ENCODE assay signal across 16 cellular contexts in the genomic region with DNA sequence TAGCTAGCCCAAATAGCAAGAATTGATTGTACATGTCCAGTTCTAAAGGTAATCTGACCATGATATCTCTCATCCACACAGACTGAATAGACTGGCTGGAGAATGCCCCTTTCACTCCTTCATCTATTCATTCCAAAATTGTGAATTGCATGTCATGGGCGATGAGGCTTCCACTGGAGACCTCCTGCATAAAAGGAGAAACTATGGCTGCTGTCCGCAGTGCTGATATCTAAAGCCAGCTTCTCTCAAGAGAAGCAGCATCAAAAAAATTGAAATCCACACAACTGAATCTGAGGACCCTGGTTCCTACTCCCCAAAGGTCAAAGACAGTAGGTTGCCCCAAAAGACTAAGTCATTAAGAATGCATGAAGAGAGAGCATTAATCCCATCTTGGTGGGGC. TPM values are rescaled to one million over a fixed set of nuclear protein-coding genes. Genes with fewer than 3 reads are reported as not detected.
DNase-seq lines count a peak whose midpoint lies in the region; ATAC-seq and TF ChIP-seq lines count a peak whose summit lies in the region.
"Had no signal": no experiment of that assay in that cellular context is flagged by ENCODE, and none has a peak within 500 bp of the region (broad histone marks: within the 10 kb centered on the region; RNA-seq: fewer than 3 reads in every experiment).

No MANE protein-coding gene starts in this region.

- H2AFZ ChIP-seq in HCT116 (ENCODE audit: low read depth, low read length, poor library complexity, severe bottlenecking): no peak overlapping the region

- no peak overlapping the region for H3K27ac ChIP-seq in HCT116 (ENCODE audit: low read depth, low read length)
- H3K27ac ChIP-seq: prostate gland had no signal

- no peaks in the 10 kb centered on the region for H3K36me3 ChIP-seq in HCT116 (ENCODE audit: control insufficient read depth in 1 of 2, insufficient read depth in 2 of 2, low read length in 2 of 2)
- H3K36me3 ChIP-seq: prostate gland had no signal

- H3K9me3 ChIP-seq in HCT116 (ENCODE audit: control insufficient read depth in 1 of 2, insufficient read depth in 1 of 2, low read depth in 1 of 2, low read length in 2 of 2): no peaks in the 10 kb centered on the region
- H3K9me3 ChIP-seq: prostate gland had no signal

- CTCF ChIA-PET in HCT116 (lab: Charles Lee): interaction anchor here (1.0 kb wide), 1 partner anchor 261 kb away, joined by 5 read pairs; no protein-coding TSS in a partner anchor

- TF ChIP-seq RAD21 in HCT116 (IDR thresholded peaks at IDR 0.05; ENCODE audit: low read depth): no peak

- no peak overlapping the region for H3K9ac ChIP-seq in HCT116 (ENCODE audit: low read length)

- no peak for TF ChIP-seq CTCF in HCT116 (IDR thresholded peaks at IDR 0.05 in 2 of 3, conservative IDR thresholded peaks at IDR 0.05 in 1 of 3; ENCODE audit: borderline replicate concordance in 1 of 3, insufficient read depth in 1 of 3, low read depth in 2 of 3, low read length in 2 of 3)
- TF ChIP-seq CTCF in omental fat pad (IDR thresholded peaks at IDR 0.05): no peak

- H3K9me2 ChIP-seq in HCT116 (ENCODE audit: insufficient read depth): no peaks in the 10 kb centered on the region

- POLR2A ChIA-PET in HCT116 (lab: Charles Lee): no interaction called here

- peaks cover 52% of the 10 kb centered on the region for H3K27me3 ChIP-seq in HCT116 (ENCODE audit: insufficient read depth, low read length)

- H3K79me2 ChIP-seq in HCT116 (ENCODE audit: insufficient read depth, low read length): no peaks in the 10 kb centered on the region

- no peak overlapping the region for H3K4me2 ChIP-seq in HCT116 (ENCODE audit: low read length)

- BruUV-seq in HCT116 (replicated peaks; lab: Mats Ljungman, UMichigan): no TSS peak

- no peaks in the 10 kb centered on the region for H4K20me1 ChIP-seq in HCT116 (ENCODE audit: insufficient read depth)

- RAD21 ChIA-PET in HCT116 (lab: Charles Lee; ENCODE audit: low non-redundant PET in 1 of 2, low total read pairs in 2 of 2, uncharacterized antibody in 2 of 2, unreplicated experiment in 2 of 2): no interaction called here

- ATAC-seq in HCT116 (no peak), SK-N-SH treated with all-trans-retinoic acid at 6 μM for 48 hours (0 out of 3 replicates have a peak, but pooled peaks have one; percentile 34), omental fat pad (ENCODE audit: low FRiP score) (no peak), HG03571 (IDR thresholded peaks at IDR 0.05; ENCODE audit: unreplicated experiment) (no peak), HG02938 (IDR thresholded peaks at IDR 0.05; ENCODE audit: unreplicated experiment) (no peak)
- ATAC-seq: effector memory CD8-positive, alpha-beta T cell had no signal

- no peak for TF ChIP-seq POLR2A in HCT116 (IDR thresholded peaks at IDR 0.05; ENCODE audit: borderline replicate concordance, extremely low read depth, insufficient read depth, insufficient read length)

- intact Hi-C loops in HCT116 (cut with micrococcal nuclease): no loop called here

- DNase-seq in A172 (ENCODE audit: low spot score) (peak; percentile 11), HCT116 (ENCODE audit: low read depth, low spot score) (no peak), fibroblast of peridontal ligament (ENCODE audit: extremely low read depth) (peak; percentile 10), omental fat pad (ENCODE audit: low spot score) (no peak), islet precursor cell (no peak)
- DNase-seq: activated CD4-positive, alpha-beta T cell treated with anti-CD3 and anti-CD28 coated beads, Interleukin-2, amount 50 U/mL, for 4 hours; effector memory CD8-positive, alpha-beta T cell; glutamatergic neuron; kidney glomerular epithelial cell; NCI-H1436; NCI-H446 treated with DMSO at 0.1 percent for 48 hours had no signal

- H3K4me1 ChIP-seq in HCT116 (ENCODE audit: control insufficient read depth in 1 of 2, insufficient read depth in 2 of 2, low read length in 2 of 2): no peaks in the 10 kb centered on the region
- H3K4me1 ChIP-seq: prostate gland had no signal

- H3K4me3 ChIP-seq in HCT116 (replicated peaks in 1 of 2; ENCODE audit: low read depth in 1 of 2, low read length in 2 of 2): no peak overlapping the region
- H3K4me3 ChIP-seq: prostate gland had no signal

TF ChIP-seq in HCT116, 20 proteins besides CTCF, POLR2A, EP300 and RAD21 (continues in another document):
- TF ChIP-seq, protein P1, sequence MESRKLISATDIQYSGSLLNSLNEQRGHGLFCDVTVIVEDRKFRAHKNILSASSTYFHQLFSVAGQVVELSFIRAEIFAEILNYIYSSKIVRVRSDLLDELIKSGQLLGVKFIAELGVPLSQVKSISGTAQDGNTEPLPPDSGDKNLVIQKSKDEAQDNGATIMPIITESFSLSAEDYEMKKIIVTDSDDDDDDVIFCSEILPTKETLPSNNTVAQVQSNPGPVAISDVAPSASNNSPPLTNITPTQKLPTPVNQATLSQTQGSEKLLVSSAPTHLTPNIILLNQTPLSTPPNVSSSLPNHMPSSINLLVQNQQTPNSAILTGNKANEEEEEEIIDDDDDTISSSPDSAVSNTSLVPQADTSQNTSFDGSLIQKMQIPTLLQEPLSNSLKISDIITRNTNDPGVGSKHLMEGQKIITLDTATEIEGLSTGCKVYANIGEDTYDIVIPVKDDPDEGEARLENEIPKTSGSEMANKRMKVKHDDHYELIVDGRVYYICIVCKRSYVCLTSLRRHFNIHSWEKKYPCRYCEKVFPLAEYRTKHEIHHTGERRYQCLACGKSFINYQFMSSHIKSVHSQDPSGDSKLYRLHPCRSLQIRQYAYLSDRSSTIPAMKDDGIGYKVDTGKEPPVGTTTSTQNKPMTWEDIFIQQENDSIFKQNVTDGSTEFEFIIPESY (IDR thresholded peaks at IDR 0.05; ENCODE audit: extremely low read depth, insufficient replicate concordance, low read length): no peak

TF ChIP-seq in SK-N-SH treated with all-trans-retinoic acid at 6 μM for 48 hours, 23 proteins besides CTCF, POLR2A, EP300 and RAD21 (continues in another document):
- TF ChIP-seq, protein P2, sequence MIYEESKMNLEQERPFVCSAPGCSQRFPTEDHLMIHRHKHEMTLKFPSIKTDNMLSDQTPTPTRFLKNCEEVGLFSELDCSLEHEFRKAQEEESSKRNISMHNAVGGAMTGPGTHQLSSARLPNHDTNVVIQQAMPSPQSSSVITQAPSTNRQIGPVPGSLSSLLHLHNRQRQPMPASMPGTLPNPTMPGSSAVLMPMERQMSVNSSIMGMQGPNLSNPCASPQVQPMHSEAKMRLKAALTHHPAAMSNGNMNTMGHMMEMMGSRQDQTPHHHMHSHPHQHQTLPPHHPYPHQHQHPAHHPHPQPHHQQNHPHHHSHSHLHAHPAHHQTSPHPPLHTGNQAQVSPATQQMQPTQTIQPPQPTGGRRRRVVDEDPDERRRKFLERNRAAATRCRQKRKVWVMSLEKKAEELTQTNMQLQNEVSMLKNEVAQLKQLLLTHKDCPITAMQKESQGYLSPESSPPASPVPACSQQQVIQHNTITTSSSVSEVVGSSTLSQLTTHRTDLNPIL (CRISPR knock-in tag; IDR thresholded peaks at IDR 0.05; ENCODE audit: low read depth): no peak
- TF ChIP-seq CSDC2 (CRISPR knock-in tag; IDR thresholded peaks at IDR 0.05): no peak
- no peak for TF ChIP-seq TOX (CRISPR knock-in tag; IDR thresholded peaks at IDR 0.05; ENCODE audit: borderline replicate concordance)
- TF ChIP-seq, protein P3, sequence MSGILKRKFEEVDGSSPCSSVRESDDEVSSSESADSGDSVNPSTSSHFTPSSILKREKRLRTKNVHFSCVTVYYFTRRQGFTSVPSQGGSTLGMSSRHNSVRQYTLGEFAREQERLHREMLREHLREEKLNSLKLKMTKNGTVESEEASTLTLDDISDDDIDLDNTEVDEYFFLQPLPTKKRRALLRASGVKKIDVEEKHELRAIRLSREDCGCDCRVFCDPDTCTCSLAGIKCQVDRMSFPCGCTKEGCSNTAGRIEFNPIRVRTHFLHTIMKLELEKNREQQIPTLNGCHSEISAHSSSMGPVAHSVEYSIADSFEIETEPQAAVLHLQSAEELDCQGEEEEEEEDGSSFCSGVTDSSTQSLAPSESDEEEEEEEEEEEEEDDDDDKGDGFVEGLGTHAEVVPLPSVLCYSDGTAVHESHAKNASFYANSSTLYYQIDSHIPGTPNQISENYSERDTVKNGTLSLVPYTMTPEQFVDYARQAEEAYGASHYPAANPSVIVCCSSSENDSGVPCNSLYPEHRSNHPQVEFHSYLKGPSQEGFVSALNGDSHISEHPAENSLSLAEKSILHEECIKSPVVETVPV (CRISPR knock-in tag; IDR thresholded peaks at IDR 0.05): no peak
- TF ChIP-seq, protein P4, sequence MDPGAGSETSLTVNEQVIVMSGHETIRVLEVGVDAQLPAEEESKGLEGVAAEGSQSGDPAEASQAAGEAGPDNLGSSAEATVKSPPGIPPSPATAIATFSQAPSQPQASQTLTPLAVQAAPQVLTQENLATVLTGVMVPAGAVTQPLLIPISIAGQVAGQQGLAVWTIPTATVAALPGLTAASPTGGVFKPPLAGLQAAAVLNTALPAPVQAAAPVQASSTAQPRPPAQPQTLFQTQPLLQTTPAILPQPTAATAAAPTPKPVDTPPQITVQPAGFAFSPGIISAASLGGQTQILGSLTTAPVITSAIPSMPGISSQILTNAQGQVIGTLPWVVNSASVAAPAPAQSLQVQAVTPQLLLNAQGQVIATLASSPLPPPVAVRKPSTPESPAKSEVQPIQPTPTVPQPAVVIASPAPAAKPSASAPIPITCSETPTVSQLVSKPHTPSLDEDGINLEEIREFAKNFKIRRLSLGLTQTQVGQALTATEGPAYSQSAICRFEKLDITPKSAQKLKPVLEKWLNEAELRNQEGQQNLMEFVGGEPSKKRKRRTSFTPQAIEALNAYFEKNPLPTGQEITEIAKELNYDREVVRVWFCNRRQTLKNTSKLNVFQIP (CRISPR knock-in tag; IDR thresholded peaks at IDR 0.05; ENCODE audit: borderline replicate concordance, low read depth): no peak
- TF ChIP-seq TCF4 (CRISPR knock-in tag; IDR thresholded peaks at IDR 0.05; ENCODE audit: borderline replicate concordance): no peak
- no peak for TF ChIP-seq ESRRG (CRISPR knock-in tag; IDR thresholded peaks at IDR 0.05)
- no peak for TF ChIP-seq ZNF70 (CRISPR knock-in tag; IDR thresholded peaks at IDR 0.05)
- no peak for TF ChIP-seq ZC3H10 (CRISPR knock-in tag; IDR thresholded peaks at IDR 0.05)
- no peak for TF ChIP-seq GLIS3 (CRISPR knock-in tag; IDR thresholded peaks at IDR 0.05)
- TF ChIP-seq ZFP3 (CRISPR knock-in tag; IDR thresholded peaks at IDR 0.05): no peak
- no peak for TF ChIP-seq RARB (CRISPR knock-in tag; IDR thresholded peaks at IDR 0.05)

RNA-seq across cellular contexts. Expression of a gene that starts 7.9 kb away (rescaled TPM):
- not detected in 2 replicates for total RNA-seq in A172 (2014; rRNA removed; shearing (Covaris generic))
- total RNA-seq in HCT116 (2021; ENCODE audit: unreplicated experiment) (not detected), omental fat pad (not detected)
- not detected in 2 replicates for polyA plus RNA-seq in HCT116 (2012)
- total RNA-seq: HT1080 had no signal

RNA-seq across cellular contexts. Expression of a gene that starts 25.4 kb away (rescaled TPM):
- total RNA-seq in A172 (2014; rRNA removed; shearing (Covaris generic)): 3.8 and 6.3 TPM in 2 replicates
- total RNA-seq in HCT116 (2021; ENCODE audit: unreplicated experiment) (12.2 TPM), omental fat pad (10 to 100 TPM; 12.7 to 17.5 (median 15.9) TPM)
- polyA plus RNA-seq in HCT116 (2012): 2.9 and 3.1 TPM in 2 replicates

Comparison
In these comparisons a context has a peak if more than half of its experiments do, and no peak if none do; other contexts are left out.
1. DNase-seq: peak in A172 (single experiment) and fibroblast of peridontal ligament (single experiment); none in HCT116 (single experiment), omental fat pad (single experiment) and islet precursor cell (single experiment).